In genomic region chr7:129801882-129802281, GRCh38 we compare ENCODE assay signal across 1 cellular context.
A peak's percentile ranks its signal among the peaks of the same experiment; 100 is the strongest.
TF ChIP-seq lines count a peak whose summit lies in the region.

No MANE protein-coding gene starts in this region.

TF ChIP-seq in GM12878, 131 proteins besides CTCF, POLR2A, EP300 and RAD21:
- TF ChIP-seq RFX5 (IDR thresholded peaks at IDR 0.05; ENCODE audit: low read depth, low read length) = no peak
- TF ChIP-seq NR2C1 (IDR thresholded peaks at IDR 0.05) = peak; percentile 20; the same call in 1 of the 2 replicates
TF ChIP-seq in GM12878: peak in this region for 1.
